Comparison of ENCODE assay signal across 10 cellular contexts in genomic region chr9:125255781-125256391, GRCh38.
DNase-seq lines count a peak whose midpoint lies in the region; ATAC-seq and TF ChIP-seq lines count a peak whose summit lies in the region.
"Had no signal": no experiment of that assay in that cellular context is flagged by ENCODE, and none has a peak within 500 bp of the region (broad histone marks: within the 10 kb centered on the region; RNA-seq: fewer than 3 reads in every experiment).

No MANE protein-coding gene starts in this region.

- DNase-seq in ELR (ENCODE audit: low read depth) (peak; percentile 42), epithelial cell of esophagus (ENCODE audit: low read depth) (peak; percentile 37), T-helper 2 cell (no peak), midbrain (lab: John Stamatoyannopoulos, UW) (no peak)
- DNase-seq in central memory CD4-positive, alpha-beta T cell, result no peak
- DNase-seq: activated naive CD8-positive, alpha-beta T cell treated with anti-CD3 and anti-CD28 coated beads, Interleukin-2, amount 10 ng/mL, durations not matched to agents 7 days and 5 days; islet precursor cell had no signal

- no peak overlapping the region for H3K4me2 ChIP-seq in OCI-LY1 (ENCODE audit: low read length)

- H3K27me3 ChIP-seq in OCI-LY1 (ENCODE audit: insufficient read depth, low read length), result no peaks in the 10 kb centered on the region

- H3K4me1 ChIP-seq in OCI-LY1 (ENCODE audit: insufficient read depth, low read length, severe bottlenecking), result peaks cover 3% of the 10 kb centered on the region

- peak; percentile 44; the same call in 1 of the 2 replicates for TF ChIP-seq CTCF in 22Rv1 (IDR thresholded peaks at IDR 0.05)
- TF ChIP-seq CTCF in OCI-LY1 (IDR thresholded peaks at IDR 0.05; ENCODE audit: low read length), result peak; percentile 67
- TF ChIP-seq CTCF in epithelial cell of esophagus (IDR thresholded peaks at IDR 0.05; ENCODE audit: insufficient read depth, low read depth, low read length, missing control alignments), result peak; percentile 34

- no peak overlapping the region for H2AFZ ChIP-seq in OCI-LY1 (ENCODE audit: low read length)

- no peak overlapping the region for H3K9ac ChIP-seq in OCI-LY1 (ENCODE audit: low read length)

- no peaks in the 10 kb centered on the region for H3K79me2 ChIP-seq in OCI-LY1 (ENCODE audit: insufficient read depth, low read length)

- H3K9me3 ChIP-seq in OCI-LY1 (ENCODE audit: low read length), result no peaks in the 10 kb centered on the region

- H3K4me3 ChIP-seq in OCI-LY1 (ENCODE audit: low read depth, low read length, poor library complexity, severe bottlenecking) (no peak overlapping the region), epithelial cell of esophagus (ENCODE audit: low read length) (no peak overlapping the region)

- H3K9me2 ChIP-seq in OCI-LY1 (ENCODE audit: low read depth, low read length), result no peaks in the 10 kb centered on the region

- H3K27ac ChIP-seq in 22Rv1, result no peak overlapping the region
- no peak overlapping the region for H3K27ac ChIP-seq in OCI-LY1 (ENCODE audit: low read depth, low read length, poor library complexity, severe bottlenecking)

- H3F3A ChIP-seq in OCI-LY1 (ENCODE audit: insufficient read depth, low read length), result no peaks in the 10 kb centered on the region

- ATAC-seq in HG02759 (IDR thresholded peaks at IDR 0.05; ENCODE audit: unreplicated experiment), result no peak

- H3K36me3 ChIP-seq in OCI-LY1 (ENCODE audit: insufficient read depth, low read length), result no peaks in the 10 kb centered on the region

- H4K20me1 ChIP-seq in OCI-LY1 (ENCODE audit: insufficient read depth, low read length), result no peaks in the 10 kb centered on the region

Comparison
In these comparisons a context has a peak if more than half of its experiments do, and no peak if none do; other contexts are left out.
1. DNase-seq: peak in ELR (single experiment) and epithelial cell of esophagus (single experiment); none in T-helper 2 cell (0 of 5), midbrain (single experiment) and central memory CD4-positive, alpha-beta T cell (single experiment).
2. Peak in every context shown above with its lines, with median percentiles within 50 percentile points of each other: CTCF ChIP-seq.